8 cellular contexts compared by ENCODE assay signal in genomic region chr2:63189026-63189425, GRCh38.
A peak's percentile ranks its signal among the peaks of the same experiment; 100 is the strongest.
DNase-seq lines count a peak whose midpoint lies in the region; ATAC-seq, FAIRE-seq and TF ChIP-seq lines count a peak whose summit lies in the region.

No MANE protein-coding gene starts in this region.

- CTCF ChIA-PET in endothelial cell of umbilical vein (lab: Charles Lee), result interaction anchor here (0.7 to 1.8 kb wide), 2 partner anchors 403 to 732 kb away, joined by 4 to 7 read pairs; no protein-coding TSS in a partner anchor
- CTCF ChIA-PET in naive thymus-derived CD4-positive, alpha-beta T cell (lab: Charles Lee), result no interaction called here

- TF ChIP-seq CTCF in GM12872 (IDR thresholded peaks at IDR 0.05; ENCODE audit: insufficient read depth, low read depth, low read length) (peak; percentile 96), endothelial cell of umbilical vein (IDR thresholded peaks at IDR 0.05; ENCODE audit: extremely low read depth in 1 of 2, insufficient read depth in 1 of 2, low read depth in 1 of 2, low read length in 2 of 2) (peak; percentile 73 to 88)

- no peak overlapping the region for H3K27ac Mint-ChIP-seq in naive thymus-derived CD4-positive, alpha-beta T cell

- H3K4me2 ChIP-seq in endothelial cell of umbilical vein (ENCODE audit: insufficient read depth, low read length), result peak overlapping the region; percentile 18
- H3K4me2 ChIP-seq in skeletal muscle satellite cell (ENCODE audit: low read length), result peak overlapping the region; percentile 67

- ATAC-seq in naive thymus-derived CD4-positive, alpha-beta T cell, result no peak

- no peak for TF ChIP-seq POLR2A in endothelial cell of umbilical vein (IDR thresholded peaks at IDR 0.05; ENCODE audit: low read depth, low read length)

- peaks cover 7 to 70% (median 42%) of the 10 kb centered on the region in 11 donors for H3K9me3 Mint-ChIP-seq in naive thymus-derived CD4-positive, alpha-beta T cell

- no peaks in the 10 kb centered on the region for H4K20me1 ChIP-seq in endothelial cell of umbilical vein (replicated peaks; ENCODE audit: control insufficient read depth, extremely low read depth, insufficient read depth, low read length)

- H3K36me3 Mint-ChIP-seq in naive thymus-derived CD4-positive, alpha-beta T cell, result peaks cover 0 to 48% (median 32%) of the 10 kb centered on the region in 5 donors

- intact Hi-C loops in endothelial cell of umbilical vein (cut with micrococcal nuclease), result loop anchor here (1.0 kb wide), 2 partner anchors 299 to 732 kb away; no protein-coding TSS in a partner anchor
- intact Hi-C loops in naive thymus-derived CD4-positive, alpha-beta T cell (cut with micrococcal nuclease), result no loop called here

- in situ Hi-C loops in HAP-1 (cut with MboI; ENCODE audit: low sequenced_read_pairs), result no loop called here

- DNase-seq in HAP-1 (ENCODE audit: low spot score in 2 of 2) (peak; percentile 66 to 78), NCI-H748 (lab: John Stamatoyannopoulos, UW; ENCODE audit: unreplicated experiment) (peak; percentile 34), endothelial cell of umbilical vein (ENCODE audit: low read depth, low spot score) (peak; percentile 39), COR-L47 (lab: John Stamatoyannopoulos, UW) (no peak)
- DNase-seq in naive thymus-derived CD4-positive, alpha-beta T cell, result no peak
- no peak for DNase-seq in activated CD4-positive, CD25-positive, alpha-beta regulatory T cell treated with anti-CD3 and anti-CD28 coated beads, Interleukin-2, amount 50 U/mL, for 72 hours

- BruUV-seq in endothelial cell of umbilical vein (replicated peaks; lab: Mats Ljungman, UMichigan), result no TSS peak

- peak overlapping the region in 1 of 10 donors; percentile 29 for H3K4me3 Mint-ChIP-seq in naive thymus-derived CD4-positive, alpha-beta T cell

- dilution Hi-C loops in endothelial cell of umbilical vein (cut with MboI; ENCODE audit: extremely low pct_ligation_motif_present, low sequenced_read_pairs), result no loop called here

- no peaks in the 10 kb centered on the region for H3K4me1 Mint-ChIP-seq in naive thymus-derived CD4-positive, alpha-beta T cell

- H3K9me1 ChIP-seq in endothelial cell of umbilical vein (replicated peaks; ENCODE audit: control insufficient read depth, extremely low read depth, insufficient read depth, low read length), result no peaks in the 10 kb centered on the region

- H3K4me1 ChIP-seq in HAP-1, result peaks cover 25% of the 10 kb centered on the region
- no peaks in the 10 kb centered on the region for H3K4me1 ChIP-seq in endothelial cell of umbilical vein (ENCODE audit: control insufficient read depth, extremely low read depth, insufficient read depth, low read length)
- no peaks in the 10 kb centered on the region for H3K4me1 ChIP-seq in skeletal muscle satellite cell (ENCODE audit: control insufficient read depth, insufficient read depth, low read length)
- H3K4me1 ChIP-seq in naive thymus-derived CD4-positive, alpha-beta T cell (ENCODE audit: control insufficient read depth in 2 of 2, insufficient read depth in 2 of 2, low read length in 2 of 2), result no peaks in the 10 kb centered on the region

- H3K9me3 ChIP-seq in HAP-1 (no peaks in the 10 kb centered on the region), endothelial cell of umbilical vein (replicated peaks; ENCODE audit: control insufficient read depth, insufficient read depth, low read length) (no peaks in the 10 kb centered on the region), skeletal muscle satellite cell (replicated peaks; ENCODE audit: low read length) (no peaks in the 10 kb centered on the region)
- H3K9me3 ChIP-seq in naive thymus-derived CD4-positive, alpha-beta T cell (ENCODE audit: control insufficient read depth in 2 of 3, low read length in 3 of 3), result peaks cover 0 to 27% (median 0%) of the 10 kb centered on the region in 3 experiments

- H2AFZ ChIP-seq in endothelial cell of umbilical vein (ENCODE audit: low read depth, low read length), result peak overlapping the region; percentile 9

- H3K27ac ChIP-seq in endothelial cell of umbilical vein (ENCODE audit: insufficient read depth, low read depth, low read length), result no peak overlapping the region
- no peak overlapping the region for H3K27ac ChIP-seq in naive thymus-derived CD4-positive, alpha-beta T cell (ENCODE audit: low read depth, low read length)

- H3K27me3 Mint-ChIP-seq in naive thymus-derived CD4-positive, alpha-beta T cell, result no peaks in the 10 kb centered on the region

- H3K27me3 ChIP-seq in HAP-1 (ENCODE audit: low read depth), result no peaks in the 10 kb centered on the region
- no peaks in the 10 kb centered on the region for H3K27me3 ChIP-seq in endothelial cell of umbilical vein (ENCODE audit: control insufficient read depth in 2 of 2, insufficient read depth in 2 of 2, low read length in 2 of 2)
- no peaks in the 10 kb centered on the region for H3K27me3 ChIP-seq in skeletal muscle satellite cell (ENCODE audit: control insufficient read depth, insufficient read depth, low read length)
- H3K27me3 ChIP-seq in naive thymus-derived CD4-positive, alpha-beta T cell (ENCODE audit: control insufficient read depth in 2 of 2, insufficient read depth in 2 of 2, low read length in 2 of 2), result no peaks in the 10 kb centered on the region

- peak; percentile 86 for FAIRE-seq in endothelial cell of umbilical vein (lab: Jason Lieb, UNC)

- H3K4me3 ChIP-seq in HAP-1 (no peak overlapping the region), endothelial cell of umbilical vein (replicated peaks in 1 of 3; ENCODE audit: insufficient read depth in 1 of 3, low read depth in 1 of 3, low read length in 3 of 3) (no peak overlapping the region), skeletal muscle satellite cell (ENCODE audit: low read length) (peak overlapping the region; percentile 41)
- no peak overlapping the region for H3K4me3 ChIP-seq in naive thymus-derived CD4-positive, alpha-beta T cell (ENCODE audit: low read length)

- POLR2A ChIA-PET in endothelial cell of umbilical vein (lab: Charles Lee), result no interaction called here
- POLR2A ChIA-PET in naive thymus-derived CD4-positive, alpha-beta T cell (lab: Charles Lee), result no interaction called here

- no peaks in the 10 kb centered on the region for H3K79me2 ChIP-seq in endothelial cell of umbilical vein (ENCODE audit: control insufficient read depth, insufficient read depth, low read length)

- H3K9ac ChIP-seq in endothelial cell of umbilical vein (replicated peaks; ENCODE audit: extremely low read depth, insufficient read depth, low read length), result no peak overlapping the region
- H3K9ac ChIP-seq in skeletal muscle satellite cell (ENCODE audit: low read depth, low read length), result no peak overlapping the region

- no peaks in the 10 kb centered on the region for H3K36me3 ChIP-seq in HAP-1 (replicated peaks)
- H3K36me3 ChIP-seq in endothelial cell of umbilical vein (ENCODE audit: control insufficient read depth in 2 of 2, extremely low read depth in 1 of 2, insufficient read depth in 2 of 2, low read length in 2 of 2), result no peaks in the 10 kb centered on the region
- no peaks in the 10 kb centered on the region for H3K36me3 ChIP-seq in skeletal muscle satellite cell (ENCODE audit: insufficient read depth, low read length)
- no peaks in the 10 kb centered on the region for H3K36me3 ChIP-seq in naive thymus-derived CD4-positive, alpha-beta T cell (ENCODE audit: control insufficient read depth in 2 of 3, insufficient read depth in 3 of 3, low read length in 3 of 3)

TF ChIP-seq in endothelial cell of umbilical vein, 7 proteins besides CTCF, POLR2A, EP300 and RAD21:
- no peak for TF ChIP-seq EZH2 (IDR thresholded peaks at IDR 0.05; ENCODE audit: borderline replicate concordance, low read depth, low read length, severe bottlenecking)
- TF ChIP-seq POLR2AphosphoS5 (IDR thresholded peaks at IDR 0.05; ENCODE audit: insufficient read depth, low read depth, low read length), result no peak
- no peak for TF ChIP-seq FOS (IDR thresholded peaks at IDR 0.05; ENCODE audit: borderline replicate concordance, insufficient read depth, low read length)
- no peak for TF ChIP-seq MAX (IDR thresholded peaks at IDR 0.05; ENCODE audit: insufficient read depth, insufficient read length)
- TF ChIP-seq JUN (IDR thresholded peaks at IDR 0.05; ENCODE audit: borderline replicate concordance, insufficient read depth, insufficient read length, low read depth), result no peak
- TF ChIP-seq GATA2 (IDR thresholded peaks at IDR 0.05; ENCODE audit: insufficient read depth, insufficient read length, low read depth, low read length), result no peak
- TF ChIP-seq MYC (IDR thresholded peaks at IDR 0.05; ENCODE audit: low read depth, low read length), result no peak

Comparison
In these comparisons a context has a peak if more than half of its experiments do, and no peak if none do; other contexts are left out.
1. DNase-seq: peak in HAP-1 (2 of 2), NCI-H748 (single experiment) and endothelial cell of umbilical vein (single experiment); none in naive thymus-derived CD4-positive, alpha-beta T cell (0 of 9), COR-L47 (single experiment) and activated CD4-positive, CD25-positive, alpha-beta regulatory T cell treated with anti-CD3 and anti-CD28 coated beads, Interleukin-2, amount 50 U/mL, for 72 hours (single experiment).